ENCODE assay signal across 25 cellular contexts in the genomic region with DNA sequence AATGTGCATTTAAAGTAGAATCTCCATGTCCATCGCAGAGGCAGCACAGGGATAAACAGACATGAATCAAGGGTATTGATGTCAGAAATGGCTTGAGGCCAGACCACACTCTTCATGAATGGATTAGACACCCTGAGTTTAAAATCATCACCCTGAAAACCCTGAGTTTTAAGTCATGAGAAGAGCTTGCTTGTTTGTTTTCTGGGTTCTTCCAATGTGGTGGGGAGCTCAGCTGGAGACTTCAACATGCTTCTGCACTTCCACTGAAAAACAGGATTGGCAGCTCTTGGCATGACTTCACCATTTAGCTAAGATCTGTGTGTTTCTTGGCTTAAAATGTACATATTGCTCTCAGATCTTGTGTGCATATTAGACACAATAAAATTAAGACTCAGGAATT.
"Had no signal": no experiment of that assay in that cellular context is flagged by ENCODE, and none has a peak within 500 bp of the region (broad histone marks: within the 10 kb centered on the region; RNA-seq: fewer than 3 reads in every experiment).

No MANE protein-coding gene starts in this region.

- ATAC-seq: activated T-cell treated with anti-CD3 and anti-CD28 coated beads, Interleukin-2, amount 50 U/mL, for 4 hours; left ventricle myocardium superior; natural killer cell treated with Interleukin-12 subunit alpha and Interleukin-12 subunit beta and Interleukin-15 and Interleukin-18, amount 100 ng/mL, for 72 hours; T-helper 17 cell; upper lobe of right lung had no signal

- H3K36me3 ChIP-seq: ovary, prostate gland, thyroid gland, upper lobe of right lung had no signal

- H3K27me3 ChIP-seq: hepatocyte, ovary, thyroid gland, upper lobe of right lung had no signal

- H3K36me3 Mint-ChIP-seq: natural killer cell treated with Interleukin-12 subunit alpha and Interleukin-12 subunit beta and Interleukin-15 and Interleukin-18, amount 100 ng/mL, for 72 hours had no signal

- H3K4me3 ChIP-seq: hepatocyte, ovary, prostate gland, thyroid gland, upper lobe of right lung had no signal

- H3K4me3 Mint-ChIP-seq: activated T-cell treated with anti-CD3 and anti-CD28 coated beads, Interleukin-2, amount 50 U/mL, for 4 hours; dendritic cell treated with granulocyte-macrophage colony-stimulating factor and Interleukin-4, amounts not matched to agents 40 ng/mL and 50 ng/mL, for 4 days; natural killer cell treated with Interleukin-12 subunit alpha and Interleukin-12 subunit beta and Interleukin-15 and Interleukin-18, amount 100 ng/mL, for 72 hours; T-helper 17 cell had no signal

- H3K9me3 Mint-ChIP-seq: activated T-cell treated with anti-CD3 and anti-CD28 coated beads, Interleukin-2, amount 50 U/mL, for 4 hours; dendritic cell treated with granulocyte-macrophage colony-stimulating factor and Interleukin-4, amounts not matched to agents 40 ng/mL and 50 ng/mL, for 4 days; natural killer cell treated with Interleukin-12 subunit alpha and Interleukin-12 subunit beta and Interleukin-15 and Interleukin-18, amount 100 ng/mL, for 72 hours had no signal

- DNase-seq: activated CD4-positive, alpha-beta T cell treated with anti-CD3 and anti-CD28 coated beads for 4 hours; activated CD4-positive, alpha-beta T cell treated with anti-CD3 and anti-CD28 coated beads, Interleukin-2, amount 50 U/mL, for 48 hours; activated CD4-positive, CD25-positive, alpha-beta regulatory T cell; activated CD8-positive, alpha-beta memory T cell treated with anti-CD3 and anti-CD28 coated beads, Interleukin-2, amount 50 U/mL, for 48 hours; activated naive CD4-positive, alpha-beta T cell treated with Interleukin-2 at 50 U/mL for 16 hours; activated T-cell treated with anti-CD3 and anti-CD28 coated beads, Interleukin-2, amount 50 U/mL, for 4 hours; aorta; effector CD4-positive, alpha-beta T cell; erythroblast; foreskin melanocyte; glutamatergic neuron; left ventricle myocardium superior; midbrain; ovary; stimulated activated CD4-positive, alpha-beta T cell treated with anti-CD3 and anti-CD28 coated beads, Interleukin-4, amount 100 ng/mL, for 24 hours; stimulated activated naive CD4-positive, alpha-beta T cell treated with Interleukin-2 at 50 U/mL for 16 hours; substantia nigra; T-helper 17 cell; thyroid gland; upper lobe of right lung had no signal

- H3K27me3 Mint-ChIP-seq: T-helper 17 cell had no signal

- FAIRE-seq: endometrium had no signal

- H3K27ac Mint-ChIP-seq: dendritic cell treated with granulocyte-macrophage colony-stimulating factor and Interleukin-4, amounts not matched to agents 40 ng/mL and 50 ng/mL, for 4 days; natural killer cell treated with Interleukin-12 subunit alpha and Interleukin-12 subunit beta and Interleukin-15 and Interleukin-18, amount 100 ng/mL, for 72 hours; T-helper 17 cell had no signal
